In genomic region chr5:67405755-67406154, GRCh38 we compare ENCODE assay signal across 36 cellular contexts.
"Had no signal": no experiment of that assay in that cellular context is flagged by ENCODE, and none has a peak within 500 bp of the region (broad histone marks: within the 10 kb centered on the region; RNA-seq: fewer than 3 reads in every experiment).

No MANE protein-coding gene starts in this region.

- H3K27me3 ChIP-seq: MG63 had no signal

- H3K36me3 Mint-ChIP-seq: activated naive CD4-positive, alpha-beta T cell treated with anti-CD3 and anti-CD28 coated beads, Interleukin-2, amount 10 ng/mL, durations not matched to agents 7 days and 5 days; brain had no signal

- H3K27ac ChIP-seq: VCaP had no signal

- H3K27ac Mint-ChIP-seq: activated B cell treated with CpG ODN at 0.5 μM for 24 hours; activated CD4-positive, alpha-beta memory T cell treated with anti-CD3 and anti-CD28 coated beads, Interleukin-2, amount 10 ng/mL, durations not matched to agents 7 days and 5 days; activated CD8-positive, alpha-beta memory T cell treated with anti-CD3 and anti-CD28 coated beads, Interleukin-2, amount 10 ng/mL, durations not matched to agents 7 days and 5 days; activated naive CD4-positive, alpha-beta T cell treated with anti-CD3 and anti-CD28 coated beads, Interleukin-2, amount 10 ng/mL, durations not matched to agents 7 days and 5 days; activated naive CD8-positive, alpha-beta T cell; activated naive CD8-positive, alpha-beta T cell treated with anti-CD3 and anti-CD28 coated beads, Interleukin-2, amount 50 U/mL, for 24 hours; brain had no signal

- H3K9me3 ChIP-seq: MG63 had no signal

- H3K4me3 ChIP-seq: MG63 had no signal

- DNase-seq: activated B cell treated with CpG ODN at 0.5 μM for 24 hours; activated CD4-positive, alpha-beta memory T cell treated with anti-CD3 and anti-CD28 coated beads, Interleukin-2, amount 10 ng/mL, durations not matched to agents 7 days and 5 days; activated CD4-positive, alpha-beta T cell treated with anti-CD3 and anti-CD28 coated beads for 48 hours; activated CD4-positive, CD25-positive, alpha-beta regulatory T cell treated with anti-CD3 and anti-CD28 coated beads, Interleukin-2, amount 50 U/mL, for 72 hours; activated CD8-positive, alpha-beta memory T cell treated with anti-CD3 and anti-CD28 coated beads for 24 hours; activated CD8-positive, alpha-beta memory T cell treated with anti-CD3 and anti-CD28 coated beads, Interleukin-2, amount 10 ng/mL, durations not matched to agents 7 days and 5 days; activated CD8-positive, alpha-beta memory T cell treated with anti-CD3 and anti-CD28 coated beads, Interleukin-2, amount 50 U/mL, for 48 hours; activated effector memory CD4-positive, alpha-beta T cell treated with Interleukin-2 at 50 U/mL for 16 hours; activated naive CD4-positive, alpha-beta T cell treated with anti-CD3 and anti-CD28 coated beads, Interleukin-2, amount 10 ng/mL, durations not matched to agents 7 days and 5 days; activated naive CD8-positive, alpha-beta T cell treated with anti-CD3 and anti-CD28 coated beads, Interleukin-2, amount 50 U/mL, for 24 hours; activated T-cell treated with anti-CD3 and anti-CD28 coated beads, Interleukin-2, amount 50 U/mL, for 48 hours; anterior cingulate cortex; caudate nucleus; Karpas-422; MG63; NCI-H1048; NCI-H1105 treated with DMSO at 0.1 percent for 48 hours; NCI-H1436; NCI-H1694; NCI-H1930; NCI-H2081 treated with DMSO at 0.1 percent for 48 hours; NCI-H226; NCI-H446 treated with DMSO at 0.1 percent for 48 hours; NCI-H524; NCI-H69; NCI-H82; SHP77 treated with DMSO at 0.1 percent for 48 hours; SW 1271; T-helper 1 cell; T-helper 2 cell; T-helper 9 cell had no signal

- ATAC-seq: activated CD8-positive, alpha-beta memory T cell treated with anti-CD3 and anti-CD28 coated beads, Interleukin-2, amount 10 ng/mL, durations not matched to agents 7 days and 5 days; activated naive CD8-positive, alpha-beta T cell treated with anti-CD3 and anti-CD28 coated beads, Interleukin-2, amount 50 U/mL, for 24 hours; Panc1 had no signal

- H3K9me3 Mint-ChIP-seq: activated B cell treated with CpG ODN at 0.5 μM for 24 hours; activated CD4-positive, alpha-beta memory T cell treated with anti-CD3 and anti-CD28 coated beads, Interleukin-2, amount 10 ng/mL, durations not matched to agents 7 days and 5 days; activated naive CD4-positive, alpha-beta T cell treated with anti-CD3 and anti-CD28 coated beads, Interleukin-2, amount 10 ng/mL, durations not matched to agents 7 days and 5 days; activated naive CD8-positive, alpha-beta T cell treated with anti-CD3 and anti-CD28 coated beads, Interleukin-2, amount 50 U/mL, for 24 hours had no signal

- FAIRE-seq: bronchial epithelial cell had no signal

- H3K36me3 ChIP-seq: MG63 had no signal

- H3K27me3 Mint-ChIP-seq: activated CD4-positive, alpha-beta memory T cell treated with anti-CD3 and anti-CD28 coated beads, Interleukin-2, amount 10 ng/mL, durations not matched to agents 7 days and 5 days; activated naive CD8-positive, alpha-beta T cell treated with anti-CD3 and anti-CD28 coated beads, Interleukin-2, amount 50 U/mL, for 24 hours had no signal

- H3K4me1 Mint-ChIP-seq: activated CD4-positive, alpha-beta memory T cell treated with anti-CD3 and anti-CD28 coated beads, Interleukin-2, amount 10 ng/mL, durations not matched to agents 7 days and 5 days; activated CD8-positive, alpha-beta memory T cell treated with anti-CD3 and anti-CD28 coated beads, Interleukin-2, amount 10 ng/mL, durations not matched to agents 7 days and 5 days; activated naive CD4-positive, alpha-beta T cell treated with anti-CD3 and anti-CD28 coated beads, Interleukin-2, amount 10 ng/mL, durations not matched to agents 7 days and 5 days; activated naive CD8-positive, alpha-beta T cell treated with anti-CD3 and anti-CD28 coated beads, Interleukin-2, amount 50 U/mL, for 24 hours had no signal

- H3K4me3 Mint-ChIP-seq: activated B cell treated with CpG ODN at 0.5 μM for 24 hours; activated CD4-positive, alpha-beta memory T cell treated with anti-CD3 and anti-CD28 coated beads, Interleukin-2, amount 10 ng/mL, durations not matched to agents 7 days and 5 days; activated CD8-positive, alpha-beta memory T cell treated with anti-CD3 and anti-CD28 coated beads, Interleukin-2, amount 10 ng/mL, durations not matched to agents 7 days and 5 days; activated naive CD4-positive, alpha-beta T cell treated with anti-CD3 and anti-CD28 coated beads, Interleukin-2, amount 10 ng/mL, durations not matched to agents 7 days and 5 days; activated naive CD8-positive, alpha-beta T cell; activated naive CD8-positive, alpha-beta T cell treated with anti-CD3 and anti-CD28 coated beads, Interleukin-2, amount 50 U/mL, for 24 hours; brain had no signal
